Comparison of ENCODE assay signal across 11 cellular contexts in genomic region chrX:21996872-21997271, GRCh38. TPM values are rescaled to one million over a fixed set of nuclear protein-coding genes. Genes with fewer than 3 reads are reported as not detected.
DNase-seq lines count a peak whose midpoint lies in the region; ATAC-seq and TF ChIP-seq lines count a peak whose summit lies in the region.
"Had no signal": no experiment of that assay in that cellular context is flagged by ENCODE, and none has a peak within 500 bp of the region (broad histone marks: within the 10 kb centered on the region; RNA-seq: fewer than 3 reads in every experiment).

No MANE protein-coding gene starts in this region.

- no peaks in the 10 kb centered on the region for H3K27me3 ChIP-seq in HAP-1 (ENCODE audit: low read depth)
- H3K27me3 ChIP-seq: Peyer's patch, tibial artery had no signal

- H3K36me3 ChIP-seq in HAP-1 (replicated peaks): peaks cover 27% of the 10 kb centered on the region
- H3K36me3 ChIP-seq: Peyer's patch had no signal

- H3K4me3 ChIP-seq in HAP-1: no peak overlapping the region
- H3K4me3 ChIP-seq: Peyer's patch, tibial artery had no signal

- no peaks in the 10 kb centered on the region for H3K9me3 ChIP-seq in HAP-1
- H3K9me3 ChIP-seq: Peyer's patch, tibial artery had no signal

- in situ Hi-C loops in HAP-1 (cut with MboI; ENCODE audit: low sequenced_read_pairs): no loop called here

- no peak for ATAC-seq in GM18909 (IDR thresholded peaks at IDR 0.05; ENCODE audit: poor library complexity, unreplicated experiment)

- peak; percentile 39 for DNase-seq in DMS 273 (lab: John Stamatoyannopoulos, UW; ENCODE audit: unreplicated experiment)
- no peak for DNase-seq in DMS 273 treated with DMSO at 0.1 percent for 48 hours (lab: John Stamatoyannopoulos, UW)
- DNase-seq in RPMI7951 (ENCODE audit: low read depth): peak; percentile 35
- peak; percentile 20 to 61 for DNase-seq in erythroblast (lab: John Stamatoyannopoulos, UW)
- peak; percentile 32 for DNase-seq in retina
- DNase-seq in HAP-1 (ENCODE audit: low spot score in 2 of 2): no peak
- no peak for DNase-seq in cerebellar cortex (ENCODE audit: low spot score)
- DNase-seq: activated gamma-delta T cell treated with Interleukin-2 at 50 U/mL for 16 hours, Peyer's patch had no signal

- TF ChIP-seq POLR2A in erythroblast (IDR thresholded peaks at IDR 0.05; ENCODE audit: low read length): no peak

- peaks cover 8% of the 10 kb centered on the region for H3K4me1 ChIP-seq in HAP-1
- H3K4me1 ChIP-seq: Peyer's patch, tibial artery had no signal

RNA-seq across cellular contexts. Expression of gene PHEX, which starts 35.3 kb away (rescaled TPM):
- total RNA-seq in RPMI7951 (2014; rRNA removed; shearing (Covaris generic)): 0.78 and 0.84 TPM in 2 replicates

RNA-seq across cellular contexts. Expression of gene SMS, which starts 56.4 kb away (rescaled TPM):
- 225 and 246 TPM in 2 replicates for total RNA-seq in RPMI7951 (2014; rRNA removed; shearing (Covaris generic))

Comparison
In these comparisons a context has a peak if more than half of its experiments do, and no peak if none do; other contexts are left out.
1. DNase-seq: peak in DMS 273 (single experiment), RPMI7951 (single experiment), erythroblast (2 of 2) and retina (single experiment); none in DMS 273 treated with DMSO at 0.1 percent for 48 hours (single experiment), HAP-1 (0 of 2) and cerebellar cortex (single experiment).